In genomic region chr22:46370584-46371373, GRCh38 we compare ENCODE assay signal across 13 cellular contexts. TPM values are rescaled to one million over a fixed set of nuclear protein-coding genes. Genes with fewer than 3 reads are reported as not detected.
DNase-seq lines count a peak whose midpoint lies in the region; ATAC-seq lines count a peak whose summit lies in the region.
"Had no signal": no experiment of that assay in that cellular context is flagged by ENCODE, and none has a peak within 500 bp of the region (broad histone marks: within the 10 kb centered on the region; RNA-seq: fewer than 3 reads in every experiment).

No MANE protein-coding gene starts in this region.

- peaks cover 7% of the 10 kb centered on the region for H3K9me3 Mint-ChIP-seq in activated CD8-positive, alpha-beta T cell treated with anti-CD3 and anti-CD28 coated beads, Interleukin-2, amount 10 ng/mL, durations not matched to agents 7 days and 5 days (ENCODE audit: insufficient read depth)
- peaks cover under 1% of the 10 kb centered on the region for H3K9me3 Mint-ChIP-seq in stimulated activated effector memory CD8-positive, alpha-beta T cell treated with anti-CD3 and anti-CD28 coated beads, Interleukin-12 subunit alpha, Interleukin-12 subunit beta, amount 100 ng/mL, for 72 hours

- peaks cover 31% of the 10 kb centered on the region for H3K4me1 Mint-ChIP-seq in activated CD8-positive, alpha-beta T cell treated with anti-CD3 and anti-CD28 coated beads, Interleukin-2, amount 10 ng/mL, durations not matched to agents 7 days and 5 days (ENCODE audit: low read depth)
- peaks cover 64% of the 10 kb centered on the region for H3K4me1 Mint-ChIP-seq in stimulated activated effector memory CD8-positive, alpha-beta T cell treated with anti-CD3 and anti-CD28 coated beads, Interleukin-12 subunit alpha, Interleukin-12 subunit beta, amount 100 ng/mL, for 72 hours

- peaks cover 28% of the 10 kb centered on the region for H3K27me3 Mint-ChIP-seq in activated CD8-positive, alpha-beta T cell treated with anti-CD3 and anti-CD28 coated beads, Interleukin-2, amount 10 ng/mL, durations not matched to agents 7 days and 5 days (ENCODE audit: low read depth)

- peak overlapping the region; percentile 35 for H3K27ac Mint-ChIP-seq in activated CD8-positive, alpha-beta T cell treated with anti-CD3 and anti-CD28 coated beads, Interleukin-2, amount 10 ng/mL, durations not matched to agents 7 days and 5 days
- peak overlapping the region; percentile 60 for H3K27ac Mint-ChIP-seq in stimulated activated effector memory CD8-positive, alpha-beta T cell treated with anti-CD3 and anti-CD28 coated beads, Interleukin-12 subunit alpha, Interleukin-12 subunit beta, amount 100 ng/mL, for 72 hours

- POLR2A ChIA-PET in activated CD8-positive, alpha-beta T cell treated with anti-CD3 and anti-CD28 coated beads, Interleukin-2, amount 10 ng/mL, durations not matched to agents 7 days and 5 days (lab: Charles Lee), result no interaction called here

- H3K4me3 Mint-ChIP-seq in activated CD8-positive, alpha-beta T cell treated with anti-CD3 and anti-CD28 coated beads, Interleukin-2, amount 10 ng/mL, durations not matched to agents 7 days and 5 days, result no peak overlapping the region
- peak overlapping the region; percentile 46 for H3K4me3 Mint-ChIP-seq in stimulated activated effector memory CD8-positive, alpha-beta T cell treated with anti-CD3 and anti-CD28 coated beads, Interleukin-12 subunit alpha, Interleukin-12 subunit beta, amount 100 ng/mL, for 72 hours

- peak; percentile 45 for DNase-seq in activated effector memory CD4-positive, alpha-beta T cell treated with Interleukin-2 at 50 U/mL for 16 hours
- DNase-seq in activated effector memory CD4-positive, alpha-beta T cell treated with anti-CD3 and anti-CD28 coated beads, Interleukin-2, amount 50 U/mL, for 16 hours, result no peak
- peak; percentile 41 for DNase-seq in activated CD8-positive, alpha-beta T cell treated with anti-CD3 and anti-CD28 coated beads, Interleukin-2, amount 10 ng/mL, durations not matched to agents 7 days and 5 days
- DNase-seq in left colon, result no peak
- DNase-seq in stimulated activated effector memory CD8-positive, alpha-beta T cell treated with anti-CD3 and anti-CD28 coated beads, Interleukin-12 subunit alpha, Interleukin-12 subunit beta, amount 100 ng/mL, for 72 hours (ENCODE audit: low spot score in 2 of 2), result peak; percentile 30 to 55
- no peak for DNase-seq in GM19238 (ENCODE audit: insufficient read length, low spot score)
- no peak for DNase-seq in NCI-H2081 (lab: John Stamatoyannopoulos, UW)
- DNase-seq: DMS153, hypothalamus, NCI-H1105, NCI-H446, occipital lobe had no signal

- CTCF ChIA-PET in activated CD8-positive, alpha-beta T cell treated with anti-CD3 and anti-CD28 coated beads, Interleukin-2, amount 10 ng/mL, durations not matched to agents 7 days and 5 days (lab: Charles Lee), result no interaction called here

- ATAC-seq in activated CD8-positive, alpha-beta T cell treated with anti-CD3 and anti-CD28 coated beads, Interleukin-2, amount 10 ng/mL, durations not matched to agents 7 days and 5 days, result no peak
- ATAC-seq in left colon (peak; percentile 14), esophagus mucosa (no peak)
- ATAC-seq in stimulated activated effector memory CD8-positive, alpha-beta T cell treated with anti-CD3 and anti-CD28 coated beads, Interleukin-12 subunit alpha, Interleukin-12 subunit beta, amount 100 ng/mL, for 72 hours, result peak; percentile 69

- peaks cover 1% of the 10 kb centered on the region for H3K36me3 Mint-ChIP-seq in activated CD8-positive, alpha-beta T cell treated with anti-CD3 and anti-CD28 coated beads, Interleukin-2, amount 10 ng/mL, durations not matched to agents 7 days and 5 days (ENCODE audit: low read depth)
- H3K36me3 Mint-ChIP-seq in stimulated activated effector memory CD8-positive, alpha-beta T cell treated with anti-CD3 and anti-CD28 coated beads, Interleukin-12 subunit alpha, Interleukin-12 subunit beta, amount 100 ng/mL, for 72 hours, result no peaks in the 10 kb centered on the region

- intact Hi-C loops in left colon (cut with DNase I, micrococcal nuclease), result no loop called here

RNA-seq across cellular contexts. Expression of gene TRMU, which starts 35.3 kb away (rescaled TPM):
- 10 to 100 TPM; 84.0 to 84.6 TPM for total RNA-seq in activated CD8-positive, alpha-beta T cell treated with anti-CD3 and anti-CD28 coated beads, Interleukin-2, amount 10 ng/mL, durations not matched to agents 7 days and 5 days
- 10 to 100 TPM; 30.9 to 44.5 TPM for total RNA-seq in left colon
- total RNA-seq in esophagus mucosa, result 19.8 TPM

Comparison
In these comparisons a context has a peak if more than half of its experiments do, and no peak if none do; other contexts are left out.
1. DNase-seq: peak in activated effector memory CD4-positive, alpha-beta T cell treated with Interleukin-2 at 50 U/mL for 16 hours (single experiment), activated CD8-positive, alpha-beta T cell treated with anti-CD3 and anti-CD28 coated beads, Interleukin-2, amount 10 ng/mL, durations not matched to agents 7 days and 5 days (single experiment) and stimulated activated effector memory CD8-positive, alpha-beta T cell treated with anti-CD3 and anti-CD28 coated beads, Interleukin-12 subunit alpha, Interleukin-12 subunit beta, amount 100 ng/mL, for 72 hours (2 of 2); none in activated effector memory CD4-positive, alpha-beta T cell treated with anti-CD3 and anti-CD28 coated beads, Interleukin-2, amount 50 U/mL, for 16 hours (single experiment), left colon (0 of 2), GM19238 (single experiment) and NCI-H2081 (0 of 2).
2. ATAC-seq: peak in left colon (single experiment) and stimulated activated effector memory CD8-positive, alpha-beta T cell treated with anti-CD3 and anti-CD28 coated beads, Interleukin-12 subunit alpha, Interleukin-12 subunit beta, amount 100 ng/mL, for 72 hours (single experiment); none in activated CD8-positive, alpha-beta T cell treated with anti-CD3 and anti-CD28 coated beads, Interleukin-2, amount 10 ng/mL, durations not matched to agents 7 days and 5 days (single experiment) and esophagus mucosa (single experiment).